ENCODE assay signal across 27 cellular contexts in genomic region chr2:185246717-185247116, GRCh38.
"Had no signal": no experiment of that assay in that cellular context is flagged by ENCODE, and none has a peak within 500 bp of the region (broad histone marks: within the 10 kb centered on the region; RNA-seq: fewer than 3 reads in every experiment).

No MANE protein-coding gene starts in this region.

- ATAC-seq: stimulated activated effector memory CD8-positive, alpha-beta T cell treated with anti-CD3 and anti-CD28 coated beads, Interleukin-12 subunit alpha, Interleukin-12 subunit beta, amount 100 ng/mL, for 72 hours; stimulated activated memory B cell treated with anti-CD40 and anti-IgM and Interleukin-4, amounts not matched to agents 10 μg/mL and 1 μg/mL and 100 μg/mL, for 72 hours; stimulated activated naive B cell treated with anti-CD40 and anti-IgM and Interleukin-4, amounts not matched to agents 10 μg/mL and 1 μg/mL and 100 μg/mL, for 72 hours; stimulated activated naive CD8-positive, alpha-beta T cell treated with anti-CD3 and anti-CD28 coated beads, Interleukin-15, amount 100 ng/mL, for 72 hours; stimulated activated naive CD8-positive, alpha-beta T cell treated with anti-CD3 and anti-CD28 coated beads, Interleukin-15, Interleukin-2, amounts not matched to agents 100 U/mL and 50 U/mL, for 24 hours; upper lobe of right lung had no signal

- H3K4me3 ChIP-seq: stomach, suprapubic skin, testis, thoracic aorta, thyroid gland, tibial artery, tibial nerve, transverse colon, upper lobe of left lung, upper lobe of right lung, uterus, vagina had no signal

- H3K9me3 ChIP-seq: suprapubic skin, testis, thoracic aorta, thyroid gland, tibial artery, tibial nerve, transverse colon, upper lobe of left lung, upper lobe of right lung, uterus, vagina had no signal

- H3K27me3 ChIP-seq: stomach, suprapubic skin, testis, thyroid gland, tibial artery, tibial nerve, transverse colon, upper lobe of left lung, upper lobe of right lung, uterus, vagina had no signal

- H3K4me1 ChIP-seq: stomach, suprapubic skin, testis, thyroid gland, tibial artery, tibial nerve, transverse colon, upper lobe of left lung, upper lobe of right lung, uterus, vagina had no signal

- FAIRE-seq: urothelium cell line had no signal

- H3K27ac ChIP-seq: stomach, suprapubic skin, testis, thoracic aorta, thyroid gland, tibial artery, tibial nerve, transverse colon, upper lobe of left lung, upper lobe of right lung, uterus, vagina had no signal

- DNase-seq: stimulated activated CD4-positive, alpha-beta T cell treated with anti-CD3 and anti-CD28 coated beads, Interleukin-2, amount 100 ng/mL, for 48 hours; stimulated activated CD4-positive, alpha-beta T cell treated with anti-CD3 and anti-CD28 coated beads, Interleukin-4, amount 100 ng/mL, for 1 hour; stimulated activated CD4-positive, alpha-beta T cell treated with anti-CD3 and anti-CD28 coated beads, Interleukin-4, amount 100 ng/mL, for 24 hours; stimulated activated CD4-positive, alpha-beta T cell treated with anti-CD3 and anti-CD28 coated beads, Interleukin-4, amount 100 ng/mL, for 4 hours; stimulated activated CD8-positive, alpha-beta memory T cell treated with anti-CD3 and anti-CD28 coated beads, Interleukin-4, amount 100 ng/mL, for 48 hours; stimulated activated naive B cell treated with anti-CD40 and anti-IgM and Interleukin-4, amounts not matched to agents 10 μg/mL and 1 μg/mL and 100 μg/mL, for 72 hours; stimulated activated naive CD4-positive, alpha-beta T cell; stimulated activated naive CD4-positive, alpha-beta T cell treated with Interleukin-2 at 50 U/mL for 16 hours; stimulated activated naive CD8-positive, alpha-beta T cell treated with anti-CD3 and anti-CD28 coated beads, Interleukin-15, amount 100 ng/mL, for 72 hours; stimulated activated naive CD8-positive, alpha-beta T cell treated with anti-CD3 and anti-CD28 coated beads, Interleukin-15, Interleukin-2, amounts not matched to agents 100 U/mL and 50 U/mL, for 24 hours; stomach; substantia nigra; testis; thyroid gland; tibial artery; transverse colon; trophoblast cell; upper lobe of left lung; upper lobe of right lung; uterus had no signal

- H3K36me3 ChIP-seq: stomach, suprapubic skin, thoracic aorta, thyroid gland, tibial artery, tibial nerve, transverse colon, upper lobe of left lung, upper lobe of right lung, uterus, vagina had no signal
